10 cellular contexts compared by ENCODE assay signal in the genomic region with DNA sequence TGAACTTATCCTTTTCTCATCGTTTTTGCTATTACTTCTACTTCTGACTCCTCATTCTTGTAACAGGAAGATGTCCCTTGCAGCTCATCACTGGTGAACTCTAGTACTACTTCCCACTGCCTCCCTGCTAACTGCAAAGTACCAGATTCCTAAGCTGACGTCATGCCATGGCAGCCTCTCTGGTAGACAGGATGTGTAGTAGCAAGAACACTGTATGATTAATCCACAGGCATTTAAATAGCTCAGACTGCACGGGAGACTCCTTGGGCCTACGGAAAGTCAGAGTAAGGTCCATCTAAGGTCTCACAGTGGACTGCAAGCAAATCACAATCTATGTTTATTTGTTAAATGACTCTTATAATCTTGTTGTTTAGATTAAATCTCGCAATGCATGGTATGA. TPM values are rescaled to one million over a fixed set of nuclear protein-coding genes. Genes with fewer than 3 reads are reported as not detected.
DNase-seq lines count a peak whose midpoint lies in the region; ATAC-seq, FAIRE-seq and TF ChIP-seq lines count a peak whose summit lies in the region.
"Had no signal": no experiment of that assay in that cellular context is flagged by ENCODE, and none has a peak within 500 bp of the region (broad histone marks: within the 10 kb centered on the region; RNA-seq: fewer than 3 reads in every experiment).

No MANE protein-coding gene starts in this region.

- no peaks in the 10 kb centered on the region for H3K4me1 Mint-ChIP-seq in Calu3 (ENCODE audit: low read depth, unreplicated experiment)

- DNase-seq in Calu3 (peak; percentile 7), RCC 7860 (ENCODE audit: low spot score) (peak; percentile 79), fibroblast of lung (ENCODE audit: low read depth in 2 of 2) (peak; percentile 98 to 99), non-pigmented ciliary epithelial cell (ENCODE audit: low read depth) (peak; percentile 97), NCI-H2081 treated with DMSO at 0.1 percent for 48 hours (lab: John Stamatoyannopoulos, UW) (no peak)
- no peak for DNase-seq in activated CD4-positive, alpha-beta T cell treated with anti-CD3 and anti-CD28 coated beads, Interleukin-2, amount 50 U/mL, for 4 hours
- DNase-seq: activated CD4-positive, alpha-beta T cell treated with anti-CD3 and anti-CD28 coated beads for 1 hour had no signal

- H3K36me3 Mint-ChIP-seq in Calu3 (ENCODE audit: insufficient read depth, unreplicated experiment) = no peaks in the 10 kb centered on the region

- H3K4me3 Mint-ChIP-seq in Calu3 (ENCODE audit: low read depth, unreplicated experiment) = no peak overlapping the region

- no peaks in the 10 kb centered on the region for H4K20me1 ChIP-seq in fibroblast of lung (ENCODE audit: control insufficient read depth, extremely low read depth, insufficient read depth, low read length)

- no peaks in the 10 kb centered on the region for H3K9me3 ChIP-seq in fibroblast of lung (ENCODE audit: control insufficient read depth, insufficient read depth, low read depth, low read length)

- no peaks in the 10 kb centered on the region for H3K79me2 ChIP-seq in fibroblast of lung (ENCODE audit: control insufficient read depth, insufficient read depth, low read length)

- CTCF ChIA-PET in Calu3 (lab: Charles Lee) = interaction anchor here (0.9 kb wide), 1 partner anchor 236 kb away, joined by 3 read pairs; no protein-coding TSS in a partner anchor

- peak; percentile 62 for FAIRE-seq in RCC 7860 (lab: Jason Lieb, UNC)
- FAIRE-seq: frontal cortex had no signal

- H3K27me3 Mint-ChIP-seq in Calu3 (ENCODE audit: unreplicated experiment) = no peaks in the 10 kb centered on the region

- no peak overlapping the region for H3K27ac Mint-ChIP-seq in Calu3 (ENCODE audit: unreplicated experiment)

- ATAC-seq in GM19324 (IDR thresholded peaks at IDR 0.05; ENCODE audit: low FRiP score, unreplicated experiment) = no peak
- ATAC-seq in GM21528 (IDR thresholded peaks at IDR 0.05; ENCODE audit: low FRiP score, unreplicated experiment) = no peak

- no peaks in the 10 kb centered on the region for H3K27me3 ChIP-seq in fibroblast of lung (ENCODE audit: control insufficient read depth, insufficient read depth, low read length)

- H3K4me3 ChIP-seq in fibroblast of lung (replicated peaks in 1 of 4; ENCODE audit: control extremely low read depth in 1 of 4, insufficient read depth in 1 of 4, low read depth in 3 of 4, low read length in 4 of 4) = no peak overlapping the region

- BruUV-seq in Calu3 (replicated peaks; lab: Mats Ljungman, UMichigan) = no TSS peak

- H3K9me3 Mint-ChIP-seq in Calu3 (ENCODE audit: low read depth, unreplicated experiment) = no peaks in the 10 kb centered on the region

- H2AFZ ChIP-seq in fibroblast of lung (ENCODE audit: low read length) = peak overlapping the region; percentile 31

- peak overlapping the region; percentile 69 for H3K27ac ChIP-seq in fibroblast of lung (ENCODE audit: insufficient read depth, low read length)

- intact Hi-C loops in Calu3 (cut with micrococcal nuclease; ENCODE audit: unreplicated experiment) = no loop called here

- H3K4me1 ChIP-seq in fibroblast of lung (ENCODE audit: control insufficient read depth, extremely low read depth, insufficient read depth, low read length) = peaks cover 9% of the 10 kb centered on the region

- TF ChIP-seq CTCF in Calu3 (IDR thresholded peaks at IDR 0.05; ENCODE audit: unreplicated experiment) (no peak), fibroblast of lung (conservative IDR thresholded peaks at IDR 0.05 in 1 of 2, IDR thresholded peaks at IDR 0.05 in 1 of 2; ENCODE audit: low read depth in 1 of 2, low read length in 2 of 2) (no peak)

- no peak overlapping the region for H3K4me2 ChIP-seq in fibroblast of lung (ENCODE audit: extremely low read depth, insufficient read depth, low read length)

- no peak overlapping the region for H3K9ac ChIP-seq in fibroblast of lung (ENCODE audit: insufficient read depth, low read length)

- no peaks in the 10 kb centered on the region for H3K36me3 ChIP-seq in fibroblast of lung (ENCODE audit: control insufficient read depth, insufficient read depth, low read length)

RNA-seq across cellular contexts. Expression of a gene that starts 43.5 kb away (rescaled TPM):
- total RNA-seq in Calu3 (2022) (0.33 and 0.47 TPM in 2 replicates), fibroblast of lung (0.17 and 0.26 TPM in 2 replicates)
- polyA plus RNA-seq in fibroblast of lung = 0.14 and 0.23 TPM in 2 replicates
- polyA plus RNA-seq in fibroblast of lung (2012) = 0.13 and 0.17 TPM in 2 replicates
- polyA minus RNA-seq in fibroblast of lung (ENCODE audit: low replicate concordance) = not detected in 2 replicates

RNA-seq across cellular contexts. Expression of a gene that starts 43.6 kb away (rescaled TPM):
- total RNA-seq in Calu3 (2022) (8.6 and 10.5 TPM in 2 replicates), fibroblast of lung (13.9 and 17.3 TPM in 2 replicates)
- polyA plus RNA-seq in fibroblast of lung = 23.4 and 28.0 TPM in 2 replicates
- polyA plus RNA-seq in fibroblast of lung (2012) = 14.8 and 18.3 TPM in 2 replicates
- not detected in 2 replicates for polyA minus RNA-seq in fibroblast of lung (ENCODE audit: low replicate concordance)

Comparison
In these comparisons a context has a peak if more than half of its experiments do, and no peak if none do; other contexts are left out.
1. DNase-seq: peak in Calu3 (single experiment), RCC 7860 (single experiment), fibroblast of lung (2 of 2) and non-pigmented ciliary epithelial cell (single experiment); none in activated CD4-positive, alpha-beta T cell treated with anti-CD3 and anti-CD28 coated beads, Interleukin-2, amount 50 U/mL, for 4 hours (0 of 2) and NCI-H2081 treated with DMSO at 0.1 percent for 48 hours (single experiment).